5 cellular contexts compared by ENCODE assay signal in genomic region chr19:2150794-2151338, GRCh38. TPM values are rescaled to one million over a fixed set of nuclear protein-coding genes. Genes with fewer than 3 reads are reported as not detected.
A peak's percentile ranks its signal among the peaks of the same experiment; 100 is the strongest.
DNase-seq lines count a peak whose midpoint lies in the region; ATAC-seq and TF ChIP-seq lines count a peak whose summit lies in the region.

No MANE protein-coding gene starts in this region.

- BruUV-seq in Panc1 (replicated peaks; lab: Mats Ljungman, UMichigan): no TSS peak

- H3K27me3 ChIP-seq in Panc1 (ENCODE audit: control insufficient read depth, insufficient read depth, low read length): no peaks in the 10 kb centered on the region

- DNase-seq in Panc1 (ENCODE audit: low read depth, low spot score) (no peak), fibroblast of the aortic adventitia (ENCODE audit: low read depth) (peak; percentile 10), AG20443 (ENCODE audit: low spot score) (no peak)

- in situ Hi-C loops in Panc1 (cut with HindIII; ENCODE audit: low pct_unique_long_range_greater_than_20kb, low sequenced_read_pairs): no loop called here

- peak overlapping the region; percentile 36 for H3K27ac Mint-ChIP-seq in stimulated activated naive CD8-positive, alpha-beta T cell treated with anti-CD3 and anti-CD28 coated beads, Interleukin-15, Interleukin-2, amounts not matched to agents 100 ng/mL and 50 ng/mL, for 24 hours

- peaks cover 5% of the 10 kb centered on the region; the same call in 1 of the 2 replicates for H3K36me3 ChIP-seq in Panc1 (ENCODE audit: control insufficient read depth, insufficient read depth, low read length)

- H3K9me3 ChIP-seq in Panc1 (ENCODE audit: control insufficient read depth, insufficient read depth, low read depth, low read length): no peaks in the 10 kb centered on the region

- CTCF ChIA-PET in Panc1 (lab: Charles Lee): no interaction called here

- intact Hi-C loops in Panc1 (cut with micrococcal nuclease; ENCODE audit: unreplicated experiment): no loop called here

- peak overlapping the region; percentile 89 for H3K27ac ChIP-seq in Panc1 (ENCODE audit: low read length)

- peaks cover 54% of the 10 kb centered on the region for H3K4me1 Mint-ChIP-seq in stimulated activated naive CD8-positive, alpha-beta T cell treated with anti-CD3 and anti-CD28 coated beads, Interleukin-15, Interleukin-2, amounts not matched to agents 100 ng/mL and 50 ng/mL, for 24 hours (ENCODE audit: low read depth)

- peak; percentile 16 for ATAC-seq in GM21825 (IDR thresholded peaks at IDR 0.05; ENCODE audit: unreplicated experiment)
- ATAC-seq in Panc1: peak; percentile 37

- peaks cover 20% of the 10 kb centered on the region for H3K4me1 ChIP-seq in Panc1 (ENCODE audit: control insufficient read depth, insufficient read depth, low read length)

- H3K4me3 Mint-ChIP-seq in stimulated activated naive CD8-positive, alpha-beta T cell treated with anti-CD3 and anti-CD28 coated beads, Interleukin-15, Interleukin-2, amounts not matched to agents 100 ng/mL and 50 ng/mL, for 24 hours: peak overlapping the region; percentile 86

- TF ChIP-seq CTCF in Panc1 (IDR thresholded peaks at IDR 0.05) (no peak), fibroblast of the aortic adventitia (IDR thresholded peaks at IDR 0.05; ENCODE audit: insufficient read depth, low read length) (no peak)

- POLR2A ChIA-PET in Panc1 (lab: Charles Lee): no interaction called here

- H3K9me3 Mint-ChIP-seq in stimulated activated naive CD8-positive, alpha-beta T cell treated with anti-CD3 and anti-CD28 coated beads, Interleukin-15, Interleukin-2, amounts not matched to agents 100 ng/mL and 50 ng/mL, for 24 hours: no peaks in the 10 kb centered on the region

- H3K27me3 Mint-ChIP-seq in stimulated activated naive CD8-positive, alpha-beta T cell treated with anti-CD3 and anti-CD28 coated beads, Interleukin-15, Interleukin-2, amounts not matched to agents 100 ng/mL and 50 ng/mL, for 24 hours: no peaks in the 10 kb centered on the region

- peaks cover 13% of the 10 kb centered on the region for H3K36me3 Mint-ChIP-seq in stimulated activated naive CD8-positive, alpha-beta T cell treated with anti-CD3 and anti-CD28 coated beads, Interleukin-15, Interleukin-2, amounts not matched to agents 100 ng/mL and 50 ng/mL, for 24 hours (ENCODE audit: low read depth)

- H3K4me3 ChIP-seq in Panc1 (ENCODE audit: low read depth in 2 of 2, low read length in 2 of 2) (peak overlapping the region; percentile 76 to 91), fibroblast of the aortic adventitia (ENCODE audit: low read depth, low read length) (peak overlapping the region; percentile 94)

RNA-seq across cellular contexts. Expression of gene AP3D1, which starts 0.5 kb away (rescaled TPM):
- total RNA-seq in Panc1 (2021; ENCODE audit: unreplicated experiment) (167 TPM), fibroblast of the aortic adventitia (ENCODE audit: low replicate concordance) (82.7 and 102 TPM in 2 replicates)
- polyA plus RNA-seq in Panc1 (2012; ENCODE audit: insufficient read length): 172 TPM

RNA-seq across cellular contexts. Expression of gene DOT1L, which starts 12.9 kb away (rescaled TPM):
- total RNA-seq in Panc1 (2021; ENCODE audit: unreplicated experiment) (27.3 TPM), fibroblast of the aortic adventitia (ENCODE audit: low replicate concordance) (10.3 and 12.0 TPM in 2 replicates)
- 19.6 TPM for polyA plus RNA-seq in Panc1 (2012; ENCODE audit: insufficient read length)

RNA-seq across cellular contexts. Expression of gene IZUMO4, which starts 54.2 kb away (rescaled TPM):
- total RNA-seq in Panc1 (2021; ENCODE audit: unreplicated experiment) (5.4 TPM), fibroblast of the aortic adventitia (ENCODE audit: low replicate concordance) (0.16 and 1.4 TPM in 2 replicates)
- polyA plus RNA-seq in Panc1 (2012; ENCODE audit: insufficient read length): 4.7 TPM

RNA-seq across cellular contexts. Expression of gene MOB3A, which starts 54.7 kb away (rescaled TPM):
- 36.3 TPM for total RNA-seq in Panc1 (2021; ENCODE audit: unreplicated experiment)
- polyA plus RNA-seq in Panc1 (2012; ENCODE audit: insufficient read length): 21.0 TPM
- total RNA-seq in fibroblast of the aortic adventitia (ENCODE audit: low replicate concordance): 7.4 and 40.4 TPM in 2 replicates
